In the genomic region with DNA sequence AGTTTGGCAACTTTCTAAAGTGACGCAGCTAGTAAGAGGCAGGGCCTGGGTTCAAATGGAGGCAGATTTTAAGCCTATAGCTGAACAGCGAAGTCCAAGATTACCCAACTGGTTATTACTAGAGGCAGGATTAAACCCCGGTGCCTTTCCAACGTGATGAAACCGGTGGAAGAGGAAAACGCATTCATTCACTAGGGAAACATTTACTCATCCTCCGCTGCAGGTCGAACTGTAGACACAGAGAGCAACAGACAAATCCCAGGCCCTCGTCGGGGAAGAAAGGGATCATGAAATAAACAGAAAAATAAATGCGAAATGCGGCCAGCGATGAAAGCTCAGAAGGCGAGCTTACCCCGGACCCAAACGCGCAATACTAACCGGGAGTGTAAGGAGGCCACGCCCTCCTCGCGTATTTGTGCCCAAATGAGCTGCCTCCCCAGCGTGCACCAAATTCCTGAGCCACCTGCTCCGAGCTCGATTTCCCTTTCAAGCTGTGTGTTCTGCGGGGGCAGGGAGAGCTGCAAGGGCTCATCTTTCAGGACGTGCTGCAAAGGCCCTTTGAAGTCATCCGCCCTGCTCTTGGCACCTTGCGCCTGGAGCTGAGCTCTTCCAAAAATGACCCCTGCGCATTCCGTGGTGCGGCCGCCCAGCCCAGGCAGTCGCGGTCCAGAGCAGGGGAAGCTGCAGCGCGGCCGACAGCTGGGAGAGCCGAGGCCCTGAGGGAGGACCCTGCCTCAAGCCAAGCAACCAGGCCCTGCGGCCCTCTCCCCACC, we compare ENCODE assay signal across 10 cellular contexts. TPM values are rescaled to one million over a fixed set of nuclear protein-coding genes. Genes with fewer than 3 reads are reported as not detected.
DNase-seq lines count a peak whose midpoint lies in the region; FAIRE-seq and TF ChIP-seq lines count a peak whose summit lies in the region.
"Had no signal": no experiment of that assay in that cellular context is flagged by ENCODE, and none has a peak within 500 bp of the region (broad histone marks: within the 10 kb centered on the region; RNA-seq: fewer than 3 reads in every experiment).

No MANE protein-coding gene starts in this region.

- POLR2A ChIA-PET in CD4-positive, alpha-beta memory T cell (lab: Charles Lee; ENCODE audit: partially characterized antibody), result no interaction called here

- H3K36me3 ChIP-seq in mesodermal cell (ENCODE audit: control insufficient read depth, insufficient read depth, low read length) (no peaks in the 10 kb centered on the region), tibial nerve (no peaks in the 10 kb centered on the region)
- no peaks in the 10 kb centered on the region for H3K36me3 ChIP-seq in CD4-positive, alpha-beta memory T cell (ENCODE audit: insufficient read depth, low read length)

- no peaks in the 10 kb centered on the region for H3K36me3 Mint-ChIP-seq in CD4-positive, alpha-beta memory T cell

- 7 to 9% methylated on average over 30 to 35 of the region's 39 CpGs for WGBS in mesodermal cell (ENCODE audit: insufficient coverage in 2 of 2), 2 experiments
- 5 to 18% methylated on average over 37 to 39 of the region's 39 CpGs for WGBS in tibial nerve, 2 donors

- TF ChIP-seq CTCF in epithelial cell of proximal tubule (conservative IDR thresholded peaks at IDR 0.05; ENCODE audit: low read depth, low read length) (no peak), tibial nerve (IDR thresholded peaks at IDR 0.05) (no peak)

- H3K9me3 ChIP-seq in mesodermal cell (ENCODE audit: control insufficient read depth, low read length), result no peaks in the 10 kb centered on the region
- H3K9me3 ChIP-seq in tibial nerve, result no peaks in the 10 kb centered on the region
- no peaks in the 10 kb centered on the region for H3K9me3 ChIP-seq in CD4-positive, alpha-beta memory T cell (ENCODE audit: control insufficient read depth in 1 of 2, low read length in 2 of 2)

- intact Hi-C loops in CD4-positive, alpha-beta memory T cell (cut with micrococcal nuclease), result no loop called here

- TF ChIP-seq POLR2A in tibial nerve (IDR thresholded peaks at IDR 0.05) (no peak), GM12892 (IDR thresholded peaks at IDR 0.05; ENCODE audit: low read depth, low read length) (no peak)

- no peak for FAIRE-seq in GM12892 (lab: Jason Lieb, UNC)

- peaks cover 0 to 2% (median 0%) of the 10 kb centered on the region in 4 donors for H3K4me1 Mint-ChIP-seq in CD4-positive, alpha-beta memory T cell

- H3K27me3 Mint-ChIP-seq in CD4-positive, alpha-beta memory T cell, result peaks cover 18 to 29% of the 10 kb centered on the region in 2 donors

- H3K4me3 Mint-ChIP-seq in CD4-positive, alpha-beta memory T cell, result peak overlapping the region in 2 of 8 donors; percentile 14 to 23

- DNase-seq in NCI-H748 (lab: John Stamatoyannopoulos, UW; ENCODE audit: unreplicated experiment) (peak; percentile 79), NCI-H748 treated with DMSO at 0.1 percent for 48 hours (lab: John Stamatoyannopoulos, UW) (no peak), epithelial cell of proximal tubule (ENCODE audit: low read depth) (no peak), tibial nerve (ENCODE audit: low spot score in 2 of 2) (peak in 1 of 2 donors; percentile 26), GM12892 (ENCODE audit: insufficient read length) (no peak)
- DNase-seq in stimulated activated CD4-positive, alpha-beta T cell treated with anti-CD3 and anti-CD28 coated beads, Interleukin-4, amount 100 ng/mL, for 1 hour, result no peak
- no peak for DNase-seq in CD4-positive, alpha-beta memory T cell

- no peak overlapping the region for H3K27ac Mint-ChIP-seq in CD4-positive, alpha-beta memory T cell

- H3K4me1 ChIP-seq in mesodermal cell (ENCODE audit: control insufficient read depth, insufficient read depth, low read length, poor library complexity, severe bottlenecking) (peaks cover 9% of the 10 kb centered on the region), tibial nerve (peaks cover 0 to 76% (median 24%) of the 10 kb centered on the region in 4 donors)
- no peaks in the 10 kb centered on the region for H3K4me1 ChIP-seq in CD4-positive, alpha-beta memory T cell (ENCODE audit: insufficient read depth, low read length)

- TF ChIP-seq EP300 in tibial nerve (IDR thresholded peaks at IDR 0.05), result peak in 1 of 2 donors; percentile 47

- H3K27ac ChIP-seq in mesodermal cell (ENCODE audit: low read depth, low read length, severe bottlenecking), result no peak overlapping the region
- H3K27ac ChIP-seq in tibial nerve, result peak overlapping the region in 2 of 4 donors; percentile 9 to 27
- H3K27ac ChIP-seq in CD4-positive, alpha-beta memory T cell (ENCODE audit: low read depth, low read length), result no peak overlapping the region

- no peaks in the 10 kb centered on the region for H3K27me3 ChIP-seq in tibial nerve
- H3K27me3 ChIP-seq in CD4-positive, alpha-beta memory T cell (ENCODE audit: insufficient read depth, low read length), result no peaks in the 10 kb centered on the region

- CTCF ChIA-PET in CD4-positive, alpha-beta memory T cell (lab: Charles Lee; ENCODE audit: partially characterized antibody), result no interaction called here

- H3K4me3 ChIP-seq in epithelial cell of proximal tubule (ENCODE audit: low read depth, low read length) (peak overlapping the region; percentile 36), mesodermal cell (ENCODE audit: extremely low read depth, insufficient read depth, low read length, poor library complexity, severe bottlenecking) (peak overlapping the region; percentile 14), tibial nerve (peak overlapping the region in 3 of 4 donors; percentile 13 to 31 (median 15))
- no peak overlapping the region for H3K4me3 ChIP-seq in CD4-positive, alpha-beta memory T cell (ENCODE audit: low read length in 2 of 2)

- H3K9me3 Mint-ChIP-seq in CD4-positive, alpha-beta memory T cell, result no peaks in the 10 kb centered on the region

RNA-seq across cellular contexts. Expression of a gene that starts 46.9 kb away (rescaled TPM):
- not detected in 2 replicates for total RNA-seq in epithelial cell of proximal tubule
- 0.55 TPM for polyA plus RNA-seq in mesodermal cell (2013, experiment 1 of 2)
- 0.25 TPM for polyA plus RNA-seq in mesodermal cell (2013, experiment 2 of 2)
- total RNA-seq in tibial nerve, result not detected
- polyA plus RNA-seq in GM12892 (2012; ENCODE audit: missing spikeins), result not detected
- not detected for total RNA-seq in CD4-positive, alpha-beta memory T cell
- not detected for polyA plus RNA-seq in CD4-positive, alpha-beta memory T cell
- polyA plus RNA-seq: BJ, esophagus had no signal

RNA-seq across cellular contexts. Expression of a gene that starts 51.7 kb away (rescaled TPM):
- total RNA-seq in epithelial cell of proximal tubule (49.8 and 50.6 TPM in 2 replicates), tibial nerve (10 to 100 TPM; 31.7 to 53.0 (median 41.1) TPM)
- 16.3 TPM for polyA plus RNA-seq in mesodermal cell (2013, experiment 1 of 2)
- polyA plus RNA-seq in mesodermal cell (2013, experiment 2 of 2), result 14.4 TPM
- 4.3 TPM for polyA plus RNA-seq in GM12892 (2012; ENCODE audit: missing spikeins)
- total RNA-seq in CD4-positive, alpha-beta memory T cell, result 1 to 10 TPM; 1.8 to 2.4 TPM
- polyA plus RNA-seq in CD4-positive, alpha-beta memory T cell, result not detected

Comparison
In these comparisons a context has a peak if more than half of its experiments do, and no peak if none do; other contexts are left out.
1. H3K4me3 ChIP-seq: peak in epithelial cell of proximal tubule (single experiment), mesodermal cell (single experiment) and tibial nerve (3 of 4); none in CD4-positive, alpha-beta memory T cell (0 of 2).
2. RNA of a gene that starts 51.7 kb away (total RNA-seq): 49.8 to 50.6 TPM in epithelial cell of proximal tubule and 31.7 to 53.0 TPM in tibial nerve; 1.8 to 2.4 TPM in CD4-positive, alpha-beta memory T cell; every median in the first group is over 4 times any median in the second.